In genomic region chr7:35504365-35504764, GRCh38 we compare ENCODE assay signal across 2 cellular contexts.
TF ChIP-seq lines count a peak whose summit lies in the region.

No MANE protein-coding gene starts in this region.

TF ChIP-seq in GM23338, 12 proteins besides CTCF, POLR2A, EP300 and RAD21 (continued from another document):
- no peak for TF ChIP-seq REST (IDR thresholded peaks at IDR 0.05; ENCODE audit: unreplicated experiment)
- no peak for TF ChIP-seq ETS1 (IDR thresholded peaks at IDR 0.05)
- TF ChIP-seq STAT1 (IDR thresholded peaks at IDR 0.05; ENCODE audit: unreplicated experiment), result no peak
- TF ChIP-seq NANOG (IDR thresholded peaks at IDR 0.05; ENCODE audit: borderline replicate concordance), result no peak
- TF ChIP-seq POLR2AphosphoS5 (IDR thresholded peaks at IDR 0.05; ENCODE audit: low read depth), result no peak
- no peak for TF ChIP-seq JUNB (IDR thresholded peaks at IDR 0.05; ENCODE audit: unreplicated experiment)
- no peak for TF ChIP-seq ZNF114 (CRISPR knock-in tag; IDR thresholded peaks at IDR 0.05)
- no peak for TF ChIP-seq EZH2 (IDR thresholded peaks at IDR 0.05; ENCODE audit: low read depth, unreplicated experiment)
- TF ChIP-seq, protein P1, sequence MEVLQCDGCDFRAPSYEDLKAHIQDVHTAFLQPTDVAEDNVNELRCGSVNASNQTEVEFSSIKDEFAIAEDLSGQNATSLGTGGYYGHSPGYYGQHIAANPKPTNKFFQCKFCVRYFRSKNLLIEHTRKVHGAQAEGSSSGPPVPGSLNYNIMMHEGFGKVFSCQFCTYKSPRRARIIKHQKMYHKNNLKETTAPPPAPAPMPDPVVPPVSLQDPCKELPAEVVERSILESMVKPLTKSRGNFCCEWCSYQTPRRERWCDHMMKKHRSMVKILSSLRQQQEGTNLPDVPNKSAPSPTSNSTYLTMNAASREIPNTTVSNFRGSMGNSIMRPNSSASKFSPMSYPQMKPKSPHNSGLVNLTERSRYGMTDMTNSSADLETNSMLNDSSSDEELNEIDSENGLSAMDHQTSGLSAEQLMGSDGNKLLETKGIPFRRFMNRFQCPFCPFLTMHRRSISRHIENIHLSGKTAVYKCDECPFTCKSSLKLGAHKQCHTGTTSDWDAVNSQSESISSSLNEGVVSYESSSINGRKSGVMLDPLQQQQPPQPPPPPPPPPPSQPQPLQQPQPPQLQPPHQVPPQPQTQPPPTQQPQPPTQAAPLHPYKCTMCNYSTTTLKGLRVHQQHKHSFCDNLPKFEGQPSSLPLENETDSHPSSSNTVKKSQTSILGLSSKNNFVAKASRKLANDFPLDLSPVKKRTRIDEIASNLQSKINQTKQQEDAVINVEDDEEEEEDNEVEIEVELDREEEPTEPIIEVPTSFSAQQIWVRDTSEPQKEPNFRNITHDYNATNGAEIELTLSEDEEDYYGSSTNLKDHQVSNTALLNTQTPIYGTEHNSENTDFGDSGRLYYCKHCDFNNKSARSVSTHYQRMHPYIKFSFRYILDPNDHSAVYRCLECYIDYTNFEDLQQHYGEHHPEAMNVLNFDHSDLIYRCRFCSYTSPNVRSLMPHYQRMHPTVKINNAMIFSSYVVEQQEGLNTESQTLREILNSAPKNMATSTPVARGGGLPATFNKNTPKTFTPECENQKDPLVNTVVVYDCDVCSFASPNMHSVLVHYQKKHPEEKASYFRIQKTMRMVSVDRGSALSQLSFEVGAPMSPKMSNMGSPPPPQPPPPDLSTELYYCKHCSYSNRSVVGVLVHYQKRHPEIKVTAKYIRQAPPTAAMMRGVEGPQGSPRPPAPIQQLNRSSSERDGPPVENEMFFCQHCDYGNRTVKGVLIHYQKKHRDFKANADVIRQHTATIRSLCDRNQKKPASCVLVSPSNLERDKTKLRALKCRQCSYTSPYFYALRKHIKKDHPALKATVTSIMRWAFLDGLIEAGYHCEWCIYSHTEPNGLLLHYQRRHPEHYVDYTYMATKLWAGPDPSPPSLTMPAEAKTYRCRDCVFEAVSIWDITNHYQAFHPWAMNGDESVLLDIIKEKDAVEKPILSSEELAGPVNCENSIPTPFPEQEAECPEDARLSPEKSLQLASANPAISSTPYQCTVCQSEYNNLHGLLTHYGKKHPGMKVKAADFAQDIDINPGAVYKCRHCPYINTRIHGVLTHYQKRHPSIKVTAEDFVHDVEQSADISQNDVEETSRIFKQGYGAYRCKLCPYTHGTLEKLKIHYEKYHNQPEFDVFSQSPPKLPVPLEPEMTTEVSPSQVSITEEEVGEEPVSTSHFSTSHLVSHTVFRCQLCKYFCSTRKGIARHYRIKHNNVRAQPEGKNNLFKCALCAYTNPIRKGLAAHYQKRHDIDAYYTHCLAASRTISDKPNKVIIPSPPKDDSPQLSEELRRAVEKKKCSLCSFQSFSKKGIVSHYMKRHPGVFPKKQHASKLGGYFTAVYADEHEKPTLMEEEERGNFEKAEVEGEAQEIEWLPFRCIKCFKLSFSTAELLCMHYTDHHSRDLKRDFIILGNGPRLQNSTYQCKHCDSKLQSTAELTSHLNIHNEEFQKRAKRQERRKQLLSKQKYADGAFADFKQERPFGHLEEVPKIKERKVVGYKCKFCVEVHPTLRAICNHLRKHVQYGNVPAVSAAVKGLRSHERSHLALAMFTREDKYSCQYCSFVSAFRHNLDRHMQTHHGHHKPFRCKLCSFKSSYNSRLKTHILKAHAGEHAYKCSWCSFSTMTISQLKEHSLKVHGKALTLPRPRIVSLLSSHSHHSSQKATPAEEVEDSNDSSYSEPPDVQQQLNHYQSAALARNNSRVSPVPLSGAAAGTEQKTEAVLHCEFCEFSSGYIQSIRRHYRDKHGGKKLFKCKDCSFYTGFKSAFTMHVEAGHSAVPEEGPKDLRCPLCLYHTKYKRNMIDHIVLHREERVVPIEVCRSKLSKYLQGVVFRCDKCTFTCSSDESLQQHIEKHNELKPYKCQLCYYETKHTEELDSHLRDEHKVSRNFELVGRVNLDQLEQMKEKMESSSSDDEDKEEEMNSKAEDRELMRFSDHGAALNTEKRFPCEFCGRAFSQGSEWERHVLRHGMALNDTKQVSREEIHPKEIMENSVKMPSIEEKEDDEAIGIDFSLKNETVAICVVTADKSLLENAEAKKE (CRISPR knock-in tag; IDR thresholded peaks at IDR 0.05), result no peak
- no peak for TF ChIP-seq EZH2phosphoT487 (IDR thresholded peaks at IDR 0.05; ENCODE audit: unreplicated experiment)

TF ChIP-seq in K562, 482 proteins besides CTCF, POLR2A, EP300 and RAD21 (continued from another document):
- TF ChIP-seq CLOCK (CRISPR knock-in tag; IDR thresholded peaks at IDR 0.05; ENCODE audit: borderline replicate concordance) (no peak), E2F1 (CRISPR knock-in tag; IDR thresholded peaks at IDR 0.05) (no peak), RBM34 (IDR thresholded peaks at IDR 0.05; ENCODE audit: borderline replicate concordance, insufficient read depth, low read length) (no peak), NFYB (IDR thresholded peaks at IDR 0.05; ENCODE audit: extremely low read depth, insufficient read length) (peak; percentile 46), NRF1 (conservative IDR thresholded peaks at IDR 0.05 in 1 of 2, IDR thresholded peaks at IDR 0.05 in 1 of 2) (no peak), HNRNPL (IDR thresholded peaks at IDR 0.05; ENCODE audit: low read depth, low read length) (no peak), ZNF217 (CRISPR knock-in tag; IDR thresholded peaks at IDR 0.05) (no peak), MIER1 (IDR thresholded peaks at IDR 0.05; ENCODE audit: low read depth) (no peak), RBM14 (IDR thresholded peaks at IDR 0.05; ENCODE audit: borderline replicate concordance, insufficient read depth, low read depth, low read length) (no peak), ZFPM2 (CRISPR knock-in tag; IDR thresholded peaks at IDR 0.05) (no peak), RAD51 (IDR thresholded peaks at IDR 0.05; ENCODE audit: borderline replicate concordance, low read depth) (peak; percentile 59; the same call in 1 of the 2 replicates), NFATC3 (IDR thresholded peaks at IDR 0.05) (no peak), USF1 (CRISPR knock-in tag; IDR thresholded peaks at IDR 0.05) (peak; percentile 50), KHSRP (IDR thresholded peaks at IDR 0.05) (no peak), POLR2AphosphoS5 (IDR thresholded peaks at IDR 0.05; ENCODE audit: control insufficient read depth, insufficient read depth, low read depth, low read length) (no peak), SREBF1 (IDR thresholded peaks at IDR 0.05; ENCODE audit: borderline replicate concordance, low read depth, low read length) (no peak), CHD2 (IDR thresholded peaks at IDR 0.05; ENCODE audit: low read depth, low read length) (no peak), FOXA1 (IDR thresholded peaks at IDR 0.05; ENCODE audit: borderline replicate concordance) (no peak), BHLHE40 (IDR thresholded peaks at IDR 0.05; ENCODE audit: low read length) (peak; percentile 72), RBM22 (IDR thresholded peaks at IDR 0.05; ENCODE audit: low read depth, low read length, poor library complexity, severe bottlenecking) (no peak), PHF20 (IDR thresholded peaks at IDR 0.05; ENCODE audit: partially characterized antibody) (no peak), HMG20A (CRISPR knock-in tag; conservative IDR thresholded peaks at IDR 0.05) (no peak), TFE3 (CRISPR knock-in tag; IDR thresholded peaks at IDR 0.05) (no peak), SMARCB1 (IDR thresholded peaks at IDR 0.05; ENCODE audit: insufficient read length, low read depth) (no peak), HEY1 (CRISPR knock-in tag; IDR thresholded peaks at IDR 0.05; ENCODE audit: borderline replicate concordance) (no peak), ZNF274 (IDR thresholded peaks at IDR 0.05; ENCODE audit: borderline replicate concordance, low read depth, low read length) (no peak)
- TF ChIP-seq, protein P2, sequence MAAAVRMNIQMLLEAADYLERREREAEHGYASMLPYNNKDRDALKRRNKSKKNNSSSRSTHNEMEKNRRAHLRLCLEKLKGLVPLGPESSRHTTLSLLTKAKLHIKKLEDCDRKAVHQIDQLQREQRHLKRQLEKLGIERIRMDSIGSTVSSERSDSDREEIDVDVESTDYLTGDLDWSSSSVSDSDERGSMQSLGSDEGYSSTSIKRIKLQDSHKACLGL (CRISPR knock-in tag; IDR thresholded peaks at IDR 0.05; ENCODE audit: borderline replicate concordance, poor library complexity, severe bottlenecking), result no peak
- TF ChIP-seq, protein P3, sequence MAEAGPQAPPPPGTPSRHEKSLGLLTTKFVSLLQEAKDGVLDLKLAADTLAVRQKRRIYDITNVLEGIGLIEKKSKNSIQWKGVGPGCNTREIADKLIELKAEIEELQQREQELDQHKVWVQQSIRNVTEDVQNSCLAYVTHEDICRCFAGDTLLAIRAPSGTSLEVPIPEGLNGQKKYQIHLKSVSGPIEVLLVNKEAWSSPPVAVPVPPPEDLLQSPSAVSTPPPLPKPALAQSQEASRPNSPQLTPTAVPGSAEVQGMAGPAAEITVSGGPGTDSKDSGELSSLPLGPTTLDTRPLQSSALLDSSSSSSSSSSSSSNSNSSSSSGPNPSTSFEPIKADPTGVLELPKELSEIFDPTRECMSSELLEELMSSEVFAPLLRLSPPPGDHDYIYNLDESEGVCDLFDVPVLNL (CRISPR knock-in tag; IDR thresholded peaks at IDR 0.05; ENCODE audit: low read depth), result no peak
- TF ChIP-seq, protein P4, sequence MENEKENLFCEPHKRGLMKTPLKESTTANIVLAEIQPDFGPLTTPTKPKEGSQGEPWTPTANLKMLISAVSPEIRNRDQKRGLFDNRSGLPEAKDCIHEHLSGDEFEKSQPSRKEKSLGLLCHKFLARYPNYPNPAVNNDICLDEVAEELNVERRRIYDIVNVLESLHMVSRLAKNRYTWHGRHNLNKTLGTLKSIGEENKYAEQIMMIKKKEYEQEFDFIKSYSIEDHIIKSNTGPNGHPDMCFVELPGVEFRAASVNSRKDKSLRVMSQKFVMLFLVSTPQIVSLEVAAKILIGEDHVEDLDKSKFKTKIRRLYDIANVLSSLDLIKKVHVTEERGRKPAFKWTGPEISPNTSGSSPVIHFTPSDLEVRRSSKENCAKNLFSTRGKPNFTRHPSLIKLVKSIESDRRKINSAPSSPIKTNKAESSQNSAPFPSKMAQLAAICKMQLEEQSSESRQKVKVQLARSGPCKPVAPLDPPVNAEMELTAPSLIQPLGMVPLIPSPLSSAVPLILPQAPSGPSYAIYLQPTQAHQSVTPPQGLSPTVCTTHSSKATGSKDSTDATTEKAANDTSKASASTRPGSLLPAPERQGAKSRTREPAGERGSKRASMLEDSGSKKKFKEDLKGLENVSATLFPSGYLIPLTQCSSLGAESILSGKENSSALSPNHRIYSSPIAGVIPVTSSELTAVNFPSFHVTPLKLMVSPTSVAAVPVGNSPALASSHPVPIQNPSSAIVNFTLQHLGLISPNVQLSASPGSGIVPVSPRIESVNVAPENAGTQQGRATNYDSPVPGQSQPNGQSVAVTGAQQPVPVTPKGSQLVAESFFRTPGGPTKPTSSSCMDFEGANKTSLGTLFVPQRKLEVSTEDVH (IDR thresholded peaks at IDR 0.05; ENCODE audit: low read depth, partially characterized antibody), result no peak
